Comparison of ENCODE assay signal across 16 cellular contexts in genomic region chr10:127884501-127884900, GRCh38. TPM values are rescaled to one million over a fixed set of nuclear protein-coding genes. Genes with fewer than 3 reads are reported as not detected.
DNase-seq lines count a peak whose midpoint lies in the region; ATAC-seq and TF ChIP-seq lines count a peak whose summit lies in the region.
"Had no signal": no experiment of that assay in that cellular context is flagged by ENCODE, and none has a peak within 500 bp of the region (broad histone marks: within the 10 kb centered on the region; RNA-seq: fewer than 3 reads in every experiment).

No MANE protein-coding gene starts in this region.

- H3K4me1 ChIP-seq in mucosa of rectum (ENCODE audit: control insufficient read depth in 2 of 2, insufficient read depth in 2 of 2, low read length in 2 of 2) (peaks cover 68 to 89% of the 10 kb centered on the region in 2 donors), transverse colon (peaks cover 15 to 96% (median 62%) of the 10 kb centered on the region in 4 donors), PC-9 (replicated peaks; ENCODE audit: insufficient read depth) (no peaks in the 10 kb centered on the region)
- H3K4me1 ChIP-seq: BE2C had no signal

- peaks cover 11 to 19% of the 10 kb centered on the region in 2 donors for H3K36me3 ChIP-seq in mucosa of rectum (ENCODE audit: control insufficient read depth in 2 of 2, insufficient read depth in 2 of 2, low read length in 2 of 2)
- no peaks in the 10 kb centered on the region for H3K36me3 ChIP-seq in transverse colon
- H3K36me3 ChIP-seq in PC-9 (ENCODE audit: low read depth) = no peaks in the 10 kb centered on the region
- H3K36me3 ChIP-seq: BE2C had no signal

- H3K27me3 ChIP-seq in mucosa of rectum (ENCODE audit: control insufficient read depth in 2 of 2, insufficient read depth in 2 of 2, low read length in 2 of 2) (peaks cover 0 to 2% of the 10 kb centered on the region in 2 donors), transverse colon (no peaks in the 10 kb centered on the region), PC-9 (ENCODE audit: insufficient read depth, low read depth) (no peaks in the 10 kb centered on the region)

- TF ChIP-seq CTCF in transverse colon (IDR thresholded peaks at IDR 0.05) (no peak), PC-9 (conservative IDR thresholded peaks at IDR 0.05) (no peak)

- CTCF ChIA-PET in PC-9 (lab: Charles Lee) = no interaction called here

- POLR2A ChIA-PET in PC-9 (lab: Charles Lee; ENCODE audit: unreplicated experiment) = interaction anchor here (0.6 kb wide), 1 partner anchor 65 kb away, joined by 4 read pairs; no protein-coding TSS in a partner anchor

- no peaks in the 10 kb centered on the region for H4K20me1 ChIP-seq in PC-9 (ENCODE audit: insufficient read depth)

- H3K36me3 Mint-ChIP-seq in dendritic cell treated with granulocyte-macrophage colony-stimulating factor and Interleukin-4, amounts not matched to agents 40 ng/mL and 50 ng/mL, for 4 days (ENCODE audit: low read depth) = no peaks in the 10 kb centered on the region
- H3K36me3 Mint-ChIP-seq: CD8-positive, alpha-beta T cell had no signal

- no peak for TF ChIP-seq POLR2A in transverse colon (IDR thresholded peaks at IDR 0.05)

- no peaks in the 10 kb centered on the region for H3K27me3 Mint-ChIP-seq in dendritic cell treated with granulocyte-macrophage colony-stimulating factor and Interleukin-4, amounts not matched to agents 40 ng/mL and 50 ng/mL, for 4 days

- TF ChIP-seq EP300 in transverse colon (IDR thresholded peaks at IDR 0.05; ENCODE audit: low read depth) = no peak

- DNase-seq in transverse colon = no peak
- no peak for DNase-seq in PC-9
- DNase-seq in stimulated activated CD4-positive, alpha-beta T cell treated with anti-CD3 and anti-CD28 coated beads, Interleukin-1b, Interleukin-23, amount 100 ng/mL, for 48 hours = no peak
- DNase-seq: ACHN; BE2C; Calu3; CD8-positive, alpha-beta T cell; DMS79 treated with DMSO at 0.1 percent for 48 hours; GF-D8; GOT3; H7; HFFc6 had no signal

- H3K27ac ChIP-seq in mucosa of rectum (ENCODE audit: low read depth in 2 of 2, low read length in 2 of 2) = peak overlapping the region; percentile 2 to 4
- H3K27ac ChIP-seq in transverse colon = peak overlapping the region in 3 of 4 donors; percentile 13 to 86 (median 14)
- H3K27ac ChIP-seq in PC-9 = no peak overlapping the region

- H3K9me2 ChIP-seq in PC-9 (ENCODE audit: insufficient read depth) = no peaks in the 10 kb centered on the region

- no peaks in the 10 kb centered on the region for H3K9me3 ChIP-seq in mucosa of rectum (ENCODE audit: control insufficient read depth in 2 of 2, low read length in 2 of 2)
- H3K9me3 ChIP-seq in transverse colon = no peaks in the 10 kb centered on the region
- H3K9me3 ChIP-seq in PC-9 (ENCODE audit: insufficient read depth, low read depth) = no peaks in the 10 kb centered on the region
- H3K9me3 ChIP-seq: BE2C had no signal

- H3K4me3 ChIP-seq in mucosa of rectum (ENCODE audit: low read length in 2 of 2) (no peak overlapping the region), transverse colon (no peak overlapping the region), PC-9 (no peak overlapping the region)

- intact Hi-C loops in dendritic cell treated with granulocyte-macrophage colony-stimulating factor and Interleukin-4, amounts not matched to agents 40 ng/mL and 50 ng/mL, for 4 days (cut with micrococcal nuclease) = no loop called here
- intact Hi-C loops in transverse colon (cut with DNase I; ENCODE audit: low total_unique reads) = no loop called here
- intact Hi-C loops in PC-9 (cut with micrococcal nuclease; ENCODE audit: unreplicated experiment) = no loop called here

- ATAC-seq in HG02840 (IDR thresholded peaks at IDR 0.05; ENCODE audit: low FRiP score, unreplicated experiment) = no peak
- ATAC-seq: CD8-positive, alpha-beta T cell; HCT116 had no signal

- H3K79me2 ChIP-seq in PC-9 (ENCODE audit: low read depth) = no peaks in the 10 kb centered on the region

- no peaks in the 10 kb centered on the region for H3K9me3 Mint-ChIP-seq in dendritic cell treated with granulocyte-macrophage colony-stimulating factor and Interleukin-4, amounts not matched to agents 40 ng/mL and 50 ng/mL, for 4 days
- H3K9me3 Mint-ChIP-seq: CD8-positive, alpha-beta T cell had no signal

- H3K27ac Mint-ChIP-seq in dendritic cell treated with granulocyte-macrophage colony-stimulating factor and Interleukin-4, amounts not matched to agents 40 ng/mL and 50 ng/mL, for 4 days = peak overlapping the region; percentile 45
- H3K27ac Mint-ChIP-seq: CD8-positive, alpha-beta T cell; HFFc6 had no signal

- H2AFZ ChIP-seq in PC-9 = no peak overlapping the region

- no peak overlapping the region for H3K4me3 Mint-ChIP-seq in dendritic cell treated with granulocyte-macrophage colony-stimulating factor and Interleukin-4, amounts not matched to agents 40 ng/mL and 50 ng/mL, for 4 days
- H3K4me3 Mint-ChIP-seq: CD8-positive, alpha-beta T cell; HFFc6 had no signal

- H3K4me2 ChIP-seq in PC-9 = no peak overlapping the region

- in situ Hi-C loops in transverse colon (cut with MboI; ENCODE audit: low pct_ligation_motif_present in 1 of 4, low pct_unique_long_range_greater_than_20kb in 1 of 4, low sequenced_read_pairs in 3 of 4) = no loop called here

- no TSS peak for BruUV-seq in PC-9 (replicated peaks; lab: Mats Ljungman, UMichigan)

- H3K9ac ChIP-seq in mucosa of rectum (ENCODE audit: low read depth in 1 of 2, low read length in 2 of 2) = no peak overlapping the region

- WGBS in transverse colon (ENCODE audit: low coverage in 1 of 2), 2 donors = 86% methylated on average over 5 of the region's 5 CpGs; no CpG with 5 or more reads in 1 of the 2 donors

- H3K4me1 Mint-ChIP-seq in dendritic cell treated with granulocyte-macrophage colony-stimulating factor and Interleukin-4, amounts not matched to agents 40 ng/mL and 50 ng/mL, for 4 days (ENCODE audit: low read depth) = peaks cover 92% of the 10 kb centered on the region

- H3F3A ChIP-seq in PC-9 (ENCODE audit: insufficient read depth, low read depth) = no peaks in the 10 kb centered on the region

RNA-seq across cellular contexts. Expression of gene CLRN3, which starts 8.2 kb away (rescaled TPM):
- total RNA-seq in transverse colon (100 to 1,000 TPM in 2 of 4 donors, 10 to 100 TPM in 2; 35.2 to 167 (median 77.1) TPM), PC-9 (2021) (not detected in 2 replicates)
- total RNA-seq: CD8-positive, alpha-beta T cell; H7; HFFc6 had no signal

RNA-seq across cellular contexts. Expression of gene PTPRE, which starts 22.4 kb away (rescaled TPM):
- total RNA-seq in transverse colon = 10 to 100 TPM; 25.7 to 43.6 (median 26.7) TPM
- total RNA-seq in PC-9 (2021) = 7.9 TPM in 2 replicates

Comparison
In these comparisons a context has a peak if more than half of its experiments do, and no peak if none do; other contexts are left out.
1. RNA of gene CLRN3, which starts 8.2 kb away (total RNA-seq): 35.2 to 167 TPM in transverse colon; not detected in PC-9; every median in the first group is over 10 times any median in the second.